In genomic region chr10:132943555-132944404, GRCh38 we compare ENCODE assay signal across 19 cellular contexts. TPM values are rescaled to one million over a fixed set of nuclear protein-coding genes. Genes with fewer than 3 reads are reported as not detected.
DNase-seq lines count a peak whose midpoint lies in the region; ATAC-seq and TF ChIP-seq lines count a peak whose summit lies in the region.
"Had no signal": no experiment of that assay in that cellular context is flagged by ENCODE, and none has a peak within 500 bp of the region (broad histone marks: within the 10 kb centered on the region; RNA-seq: fewer than 3 reads in every experiment).

No MANE protein-coding gene starts in this region.

- H3K9me3 ChIP-seq in osteoblast (ENCODE audit: low read depth, low read length) (no peaks in the 10 kb centered on the region), thyroid gland (no peaks in the 10 kb centered on the region)
- H3K9me3 ChIP-seq: Peyer's patch had no signal

- 83 to 90% methylated on average over 14 of the region's 17 CpGs for WGBS in thyroid gland, 2 donors

- peaks cover 10% of the 10 kb centered on the region for H3K4me1 Mint-ChIP-seq in activated T-cell treated with anti-CD3 and anti-CD28 coated beads, Interleukin-2, amount 50 U/mL, for 24 hours (ENCODE audit: low read depth)
- H3K4me1 Mint-ChIP-seq in activated T-cell treated with anti-CD3 and anti-CD28 coated beads, Interleukin-2, amount 50 U/mL, for 72 hours (ENCODE audit: low read depth): peaks cover 6% of the 10 kb centered on the region
- H3K4me1 Mint-ChIP-seq in glutamatergic neuron (ENCODE audit: low read depth, unreplicated experiment): peaks cover 10% of the 10 kb centered on the region

- no peaks in the 10 kb centered on the region for H3K36me3 ChIP-seq in H7 (replicated peaks; ENCODE audit: control insufficient read depth, insufficient read depth, low read length)
- H3K36me3 ChIP-seq in osteoblast (ENCODE audit: insufficient read depth, low read length): no peaks in the 10 kb centered on the region
- no peaks in the 10 kb centered on the region for H3K36me3 ChIP-seq in thyroid gland
- H3K36me3 ChIP-seq: Peyer's patch had no signal

- no peaks in the 10 kb centered on the region for H3K36me3 Mint-ChIP-seq in activated T-cell treated with anti-CD3 and anti-CD28 coated beads, Interleukin-2, amount 50 U/mL, for 24 hours (ENCODE audit: low read depth)
- H3K36me3 Mint-ChIP-seq in activated T-cell treated with anti-CD3 and anti-CD28 coated beads, Interleukin-2, amount 50 U/mL, for 72 hours (ENCODE audit: insufficient read depth in 2 of 2): no peaks in the 10 kb centered on the region
- peaks cover 5% of the 10 kb centered on the region for H3K36me3 Mint-ChIP-seq in glutamatergic neuron (ENCODE audit: unreplicated experiment)

- H3K9me3 Mint-ChIP-seq in activated T-cell treated with anti-CD3 and anti-CD28 coated beads, Interleukin-2, amount 50 U/mL, for 24 hours: peaks cover 2% of the 10 kb centered on the region
- peaks cover 1 to 4% of the 10 kb centered on the region in 2 donors for H3K9me3 Mint-ChIP-seq in activated T-cell treated with anti-CD3 and anti-CD28 coated beads, Interleukin-2, amount 50 U/mL, for 72 hours
- H3K9me3 Mint-ChIP-seq in glutamatergic neuron (ENCODE audit: unreplicated experiment): peaks cover 6% of the 10 kb centered on the region

- H3K4me1 ChIP-seq in osteoblast (ENCODE audit: insufficient read depth, low read length) (no peaks in the 10 kb centered on the region), thyroid gland (peaks cover 10 to 13% of the 10 kb centered on the region in 2 donors)

- H3K27me3 ChIP-seq in H7 (ENCODE audit: control insufficient read depth, insufficient read depth, low read length): no peaks in the 10 kb centered on the region; the same call in 1 of the 2 replicates
- peaks cover 14% of the 10 kb centered on the region for H3K27me3 ChIP-seq in osteoblast (ENCODE audit: insufficient read depth, low read length)
- H3K27me3 ChIP-seq in thyroid gland: no peaks in the 10 kb centered on the region

- no peak for ATAC-seq in activated T-cell treated with anti-CD3 and anti-CD28 coated beads, Interleukin-2, amount 50 U/mL, for 72 hours (replicated peaks in 1 of 2)

- TF ChIP-seq CTCF in glutamatergic neuron (IDR thresholded peaks at IDR 0.05; ENCODE audit: partially characterized antibody, unreplicated experiment): no peak
- no peak for TF ChIP-seq CTCF in osteoblast (IDR thresholded peaks at IDR 0.05; ENCODE audit: extremely low read depth, low read depth, low read length)
- TF ChIP-seq CTCF in thyroid gland (IDR thresholded peaks at IDR 0.05): no peak

- TF ChIP-seq POLR2A in thyroid gland (IDR thresholded peaks at IDR 0.05): no peak

- H3K4me2 ChIP-seq in osteoblast (ENCODE audit: insufficient read depth, low read length): no peak overlapping the region

- H3K79me2 ChIP-seq in osteoblast (ENCODE audit: insufficient read depth, low read length): no peaks in the 10 kb centered on the region

- no peak overlapping the region for H3K4me3 Mint-ChIP-seq in activated T-cell treated with anti-CD3 and anti-CD28 coated beads, Interleukin-2, amount 50 U/mL, for 24 hours
- no peak overlapping the region for H3K4me3 Mint-ChIP-seq in activated T-cell treated with anti-CD3 and anti-CD28 coated beads, Interleukin-2, amount 50 U/mL, for 72 hours
- no peak overlapping the region for H3K4me3 Mint-ChIP-seq in glutamatergic neuron (ENCODE audit: unreplicated experiment)

- DNase-seq in activated T-cell treated with anti-CD3 and anti-CD28 coated beads, Interleukin-2, amount 50 U/mL, for 24 hours: peak; percentile 17
- no peak for DNase-seq in activated T-cell treated with anti-CD3 and anti-CD28 coated beads, Interleukin-2, amount 50 U/mL, for 72 hours
- peak; percentile 61 for DNase-seq in H7
- DNase-seq in glutamatergic neuron: no peak
- DNase-seq in osteoblast (ENCODE audit: insufficient read length, low spot score, missing footprints): peak; percentile 81
- DNase-seq in NCI-H187 (lab: John Stamatoyannopoulos, UW): no peak
- no peak for DNase-seq in NCI-H774 (lab: John Stamatoyannopoulos, UW)
- DNase-seq in thyroid gland: no peak
- DNase-seq: 8988T, DMS79 treated with DMSO at 0.1 percent for 48 hours, HCEC 1CT, IMR-90, NCI-H1048, NCI-H1436, NCI-H2029, NCI-H2171 treated with DMSO at 0.1 percent for 48 hours, NCI-H446, NCI-H69 had no signal

- H3K27ac ChIP-seq in osteoblast (ENCODE audit: low read depth, low read length) (no peak overlapping the region), thyroid gland (no peak overlapping the region)
- H3K27ac ChIP-seq: Peyer's patch had no signal

- intact Hi-C loops in thyroid gland (cut with DNase I): no loop called here

- H3K27me3 Mint-ChIP-seq in activated T-cell treated with anti-CD3 and anti-CD28 coated beads, Interleukin-2, amount 50 U/mL, for 24 hours: peaks cover 63% of the 10 kb centered on the region
- peaks cover 52% of the 10 kb centered on the region for H3K27me3 Mint-ChIP-seq in activated T-cell treated with anti-CD3 and anti-CD28 coated beads, Interleukin-2, amount 50 U/mL, for 72 hours (ENCODE audit: low read depth)
- peaks cover 12% of the 10 kb centered on the region for H3K27me3 Mint-ChIP-seq in glutamatergic neuron (ENCODE audit: unreplicated experiment)

- H3K27ac Mint-ChIP-seq in activated T-cell treated with anti-CD3 and anti-CD28 coated beads, Interleukin-2, amount 50 U/mL, for 24 hours: no peak overlapping the region
- no peak overlapping the region for H3K27ac Mint-ChIP-seq in activated T-cell treated with anti-CD3 and anti-CD28 coated beads, Interleukin-2, amount 50 U/mL, for 72 hours
- peak overlapping the region; percentile 11 for H3K27ac Mint-ChIP-seq in glutamatergic neuron (ENCODE audit: unreplicated experiment)

- no peak overlapping the region for H3K4me3 ChIP-seq in H7 (ENCODE audit: insufficient read depth, low read depth, low read length)
- H3K4me3 ChIP-seq in osteoblast (ENCODE audit: insufficient read depth, low read length): no peak overlapping the region
- H3K4me3 ChIP-seq in thyroid gland (replicated peaks in 1 of 3): no peak overlapping the region

- H2AFZ ChIP-seq in osteoblast (ENCODE audit: low read length): no peak overlapping the region

- no peaks in the 10 kb centered on the region for H4K20me1 ChIP-seq in osteoblast (ENCODE audit: insufficient read depth, low read length)

RNA-seq across cellular contexts. Expression of gene CFAP46, which starts 1.4 kb away (rescaled TPM):
- total RNA-seq in activated T-cell treated with anti-CD3 and anti-CD28 coated beads, Interleukin-2, amount 50 U/mL, for 72 hours: under 1 TPM; 0.16 to 0.26 TPM
- 0.59 and 0.70 TPM in 2 replicates for total RNA-seq in H7 (2014; rRNA removed; shearing (Covaris generic))
- 5.2 TPM for total RNA-seq in glutamatergic neuron (ENCODE audit: unreplicated experiment)
- under 0.01 and 0.29 TPM in 2 replicates for total RNA-seq in osteoblast
- 10 to 100 TPM in 1 of 4 donors, 1 to 10 TPM in 3; 3.6 to 12.7 (median 9.1) TPM for total RNA-seq in thyroid gland
- total RNA-seq: Peyer's patch had no signal

Comparison
In these comparisons a context has a peak if more than half of its experiments do, and no peak if none do; other contexts are left out.
1. DNase-seq: peak in activated T-cell treated with anti-CD3 and anti-CD28 coated beads, Interleukin-2, amount 50 U/mL, for 24 hours (single experiment), H7 (single experiment) and osteoblast (single experiment); none in activated T-cell treated with anti-CD3 and anti-CD28 coated beads, Interleukin-2, amount 50 U/mL, for 72 hours (0 of 2), glutamatergic neuron (single experiment), NCI-H187 (0 of 2), NCI-H774 (single experiment) and thyroid gland (0 of 2).